In genomic region chr4:120750152-120750525, GRCh38 we compare ENCODE assay signal across 15 cellular contexts.
A peak's percentile ranks its signal among the peaks of the same experiment; 100 is the strongest.
DNase-seq lines count a peak whose midpoint lies in the region; ATAC-seq, FAIRE-seq and TF ChIP-seq lines count a peak whose summit lies in the region.
"Had no signal": no experiment of that assay in that cellular context is flagged by ENCODE, and none has a peak within 500 bp of the region (broad histone marks: within the 10 kb centered on the region; RNA-seq: fewer than 3 reads in every experiment).

No MANE protein-coding gene starts in this region.

- H3K4me2 ChIP-seq in OCI-LY1 (ENCODE audit: low read length) = no peak overlapping the region

- peaks cover 13% of the 10 kb centered on the region for H3K9me3 Mint-ChIP-seq in glutamatergic neuron (ENCODE audit: unreplicated experiment)

- TF ChIP-seq CTCF in OCI-LY1 (IDR thresholded peaks at IDR 0.05; ENCODE audit: low read length) = no peak
- TF ChIP-seq CTCF in glutamatergic neuron (IDR thresholded peaks at IDR 0.05; ENCODE audit: partially characterized antibody, unreplicated experiment) = no peak
- TF ChIP-seq CTCF in D721Med (IDR thresholded peaks at IDR 0.05; ENCODE audit: insufficient read depth, missing control alignments) = no peak

- no peak for FAIRE-seq in D721Med (lab: Jason Lieb, UNC)

- H4K20me1 ChIP-seq in OCI-LY1 (ENCODE audit: insufficient read depth, low read length) = no peaks in the 10 kb centered on the region
- H4K20me1 ChIP-seq: BLaER1 had no signal

- no peak overlapping the region for H3K4me3 Mint-ChIP-seq in glutamatergic neuron (ENCODE audit: unreplicated experiment)
- H3K4me3 Mint-ChIP-seq: CD4-positive, CD25-positive, alpha-beta regulatory T cell; HFFc6 had no signal

- peak overlapping the region; percentile 69 for H3K27ac Mint-ChIP-seq in glutamatergic neuron (ENCODE audit: unreplicated experiment)
- H3K27ac Mint-ChIP-seq: CD4-positive, CD25-positive, alpha-beta regulatory T cell; HFFc6 had no signal

- H3K4me1 ChIP-seq in OCI-LY1 (ENCODE audit: insufficient read depth, low read length, severe bottlenecking) = peaks cover 36% of the 10 kb centered on the region

- ATAC-seq in HG03378 (IDR thresholded peaks at IDR 0.05; ENCODE audit: unreplicated experiment) (peak; percentile 1), HG03135 (IDR thresholded peaks at IDR 0.05; ENCODE audit: unreplicated experiment) (no peak)

- H3K4me1 Mint-ChIP-seq in glutamatergic neuron (ENCODE audit: low read depth, unreplicated experiment) = peaks cover 20% of the 10 kb centered on the region
- H3K4me1 Mint-ChIP-seq: CD4-positive, CD25-positive, alpha-beta regulatory T cell had no signal

- H3K36me3 ChIP-seq in OCI-LY1 (ENCODE audit: insufficient read depth, low read length) = peaks cover 34% of the 10 kb centered on the region
- H3K36me3 ChIP-seq: BLaER1 had no signal

- H3K36me3 Mint-ChIP-seq in glutamatergic neuron (ENCODE audit: unreplicated experiment) = peaks cover 8% of the 10 kb centered on the region

- DNase-seq in DMS53 (lab: John Stamatoyannopoulos, UW) = peak; percentile 45
- no peak for DNase-seq in DMS53 treated with DMSO at 0.1 percent for 48 hours (lab: John Stamatoyannopoulos, UW; ENCODE audit: unreplicated experiment)
- DNase-seq in glutamatergic neuron = no peak
- no peak for DNase-seq in A172 (ENCODE audit: low spot score)
- no peak for DNase-seq in D721Med (ENCODE audit: insufficient read length, low spot score)
- DNase-seq: AML-193, HCEC 1CT, HFFc6 had no signal

- no peaks in the 10 kb centered on the region for H3K27me3 ChIP-seq in OCI-LY1 (ENCODE audit: insufficient read depth, low read length)
- H3K27me3 ChIP-seq: BLaER1 had no signal

- no peak overlapping the region for H2AFZ ChIP-seq in OCI-LY1 (ENCODE audit: low read length)

- no peaks in the 10 kb centered on the region for H3K79me2 ChIP-seq in OCI-LY1 (ENCODE audit: insufficient read depth, low read length)

- H3K27me3 Mint-ChIP-seq in glutamatergic neuron (ENCODE audit: unreplicated experiment) = peaks cover 6% of the 10 kb centered on the region
- H3K27me3 Mint-ChIP-seq: CD4-positive, CD25-positive, alpha-beta regulatory T cell had no signal

- 0 out of 2 replicates have a peak, but pooled peaks cover 5% of the 10 kb centered on the region for H3F3A ChIP-seq in OCI-LY1 (ENCODE audit: insufficient read depth, low read length)

- no peak overlapping the region for H3K9ac ChIP-seq in OCI-LY1 (ENCODE audit: low read length)
- H3K9ac ChIP-seq: BLaER1 had no signal

- peak overlapping the region; percentile 95 for H3K27ac ChIP-seq in OCI-LY1 (ENCODE audit: low read depth, low read length, poor library complexity, severe bottlenecking)
- H3K27ac ChIP-seq: 22Rv1, BLaER1, HL-60 had no signal

- H3K9me3 ChIP-seq in OCI-LY1 (ENCODE audit: low read length) = peaks cover 14% of the 10 kb centered on the region

- no peaks in the 10 kb centered on the region for H3K9me2 ChIP-seq in OCI-LY1 (ENCODE audit: low read depth, low read length)

- no peak overlapping the region for H3K4me3 ChIP-seq in OCI-LY1 (ENCODE audit: low read depth, low read length, poor library complexity, severe bottlenecking)
- H3K4me3 ChIP-seq: BLaER1 had no signal
